1 cellular context compared by ENCODE assay signal in the genomic region with DNA sequence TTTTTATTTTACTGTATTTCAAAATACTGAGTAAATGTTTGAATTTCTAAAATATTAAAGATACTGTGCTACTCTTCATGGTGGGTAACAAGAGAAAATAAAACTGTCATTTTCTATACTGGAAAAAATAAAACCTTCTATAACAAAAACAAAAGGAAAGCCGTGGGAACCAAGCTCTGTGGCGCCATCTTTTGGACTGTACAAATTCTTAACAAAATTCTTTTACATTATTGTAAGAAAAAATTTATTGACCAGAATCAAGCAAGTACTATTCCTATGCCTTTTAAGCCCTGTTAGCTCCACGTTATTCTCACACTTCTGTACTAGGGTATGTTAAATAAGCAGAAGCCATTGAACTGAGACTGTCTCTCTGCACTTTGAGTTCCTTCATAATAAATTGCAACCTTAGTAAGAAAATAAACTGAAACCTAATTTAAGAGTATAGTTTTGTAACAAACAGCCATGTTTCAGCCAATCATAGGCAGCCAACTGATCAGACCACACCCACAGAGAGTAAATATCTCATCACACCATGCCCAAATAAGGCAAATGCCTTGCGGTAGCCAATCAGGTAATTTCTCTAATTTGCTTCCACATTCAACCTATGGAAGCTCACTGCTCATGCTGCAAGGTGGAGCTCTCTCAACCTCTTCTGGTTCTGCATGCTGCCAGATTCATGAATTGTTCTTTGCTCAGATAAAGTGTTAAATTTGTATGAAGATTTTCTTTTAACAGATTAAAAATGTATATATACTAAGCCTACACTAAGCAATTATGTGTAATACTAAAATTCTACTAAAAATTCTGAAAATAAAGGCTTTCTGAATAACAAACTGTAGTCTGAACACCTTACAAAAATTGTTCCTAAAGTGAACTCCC.
A peak's percentile ranks its signal among the peaks of the same experiment; 100 is the strongest.
TF ChIP-seq lines count a peak whose summit lies in the region.

No MANE protein-coding gene starts in this region.

TF ChIP-seq in K562, 482 proteins besides CTCF, POLR2A, EP300 and RAD21 (continued from another document and continues in another):
- TF ChIP-seq MGA (IDR thresholded peaks at IDR 0.05) (no peak), TAF9B (IDR thresholded peaks at IDR 0.05; ENCODE audit: partially characterized antibody) (no peak), SAFB (IDR thresholded peaks at IDR 0.05; ENCODE audit: borderline replicate concordance, low read depth, low read length) (no peak), PTBP1 (IDR thresholded peaks at IDR 0.05; ENCODE audit: low read depth, low read length) (no peak), ZNF324 (CRISPR knock-in tag; IDR thresholded peaks at IDR 0.05) (no peak), BMI1 (IDR thresholded peaks at IDR 0.05; ENCODE audit: low read length) (no peak), PBX2 (CRISPR knock-in tag; IDR thresholded peaks at IDR 0.05; ENCODE audit: low read depth) (no peak), PBX2 (tag; conservative IDR thresholded peaks at IDR 0.05; ENCODE audit: low read depth) (no peak), ZNF583 (CRISPR knock-in tag; IDR thresholded peaks at IDR 0.05) (no peak), TEAD4 (IDR thresholded peaks at IDR 0.05; ENCODE audit: low read length) (0 out of 2 replicates have a peak, but pooled peaks have one; percentile 5), TEAD4 (CRISPR knock-in tag; IDR thresholded peaks at IDR 0.05; ENCODE audit: borderline replicate concordance) (no peak), EZH2 (IDR thresholded peaks at IDR 0.05; ENCODE audit: borderline replicate concordance, low read depth, low read length) (no peak), ZNF592 (IDR thresholded peaks at IDR 0.05) (0 out of 2 replicates have a peak, but pooled peaks have one; percentile 10), DIDO1 (tag; IDR thresholded peaks at IDR 0.05; ENCODE audit: low read depth) (no peak), SMC3 (conservative IDR thresholded peaks at IDR 0.05; ENCODE audit: insufficient read depth, low read depth, low read length) (no peak), KLF6 (CRISPR knock-in tag; IDR thresholded peaks at IDR 0.05; ENCODE audit: borderline replicate concordance) (no peak), CBX8 (IDR thresholded peaks at IDR 0.05; ENCODE audit: borderline replicate concordance, extremely low read depth, low read depth, low read length, poor library complexity, severe bottlenecking) (no peak), ARID3A (IDR thresholded peaks at IDR 0.05; ENCODE audit: borderline replicate concordance, low read depth, low read length) (no peak), MLLT1 (IDR thresholded peaks at IDR 0.05) (no peak)
- TF ChIP-seq, protein P1, sequence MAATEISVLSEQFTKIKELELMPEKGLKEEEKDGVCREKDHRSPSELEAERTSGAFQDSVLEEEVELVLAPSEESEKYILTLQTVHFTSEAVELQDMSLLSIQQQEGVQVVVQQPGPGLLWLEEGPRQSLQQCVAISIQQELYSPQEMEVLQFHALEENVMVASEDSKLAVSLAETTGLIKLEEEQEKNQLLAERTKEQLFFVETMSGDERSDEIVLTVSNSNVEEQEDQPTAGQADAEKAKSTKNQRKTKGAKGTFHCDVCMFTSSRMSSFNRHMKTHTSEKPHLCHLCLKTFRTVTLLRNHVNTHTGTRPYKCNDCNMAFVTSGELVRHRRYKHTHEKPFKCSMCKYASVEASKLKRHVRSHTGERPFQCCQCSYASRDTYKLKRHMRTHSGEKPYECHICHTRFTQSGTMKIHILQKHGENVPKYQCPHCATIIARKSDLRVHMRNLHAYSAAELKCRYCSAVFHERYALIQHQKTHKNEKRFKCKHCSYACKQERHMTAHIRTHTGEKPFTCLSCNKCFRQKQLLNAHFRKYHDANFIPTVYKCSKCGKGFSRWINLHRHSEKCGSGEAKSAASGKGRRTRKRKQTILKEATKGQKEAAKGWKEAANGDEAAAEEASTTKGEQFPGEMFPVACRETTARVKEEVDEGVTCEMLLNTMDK (IDR thresholded peaks at IDR 0.05; ENCODE audit: borderline replicate concordance, insufficient read depth, low read depth, low read length, poor library complexity, severe bottlenecking): no peak
